In the genomic region with DNA sequence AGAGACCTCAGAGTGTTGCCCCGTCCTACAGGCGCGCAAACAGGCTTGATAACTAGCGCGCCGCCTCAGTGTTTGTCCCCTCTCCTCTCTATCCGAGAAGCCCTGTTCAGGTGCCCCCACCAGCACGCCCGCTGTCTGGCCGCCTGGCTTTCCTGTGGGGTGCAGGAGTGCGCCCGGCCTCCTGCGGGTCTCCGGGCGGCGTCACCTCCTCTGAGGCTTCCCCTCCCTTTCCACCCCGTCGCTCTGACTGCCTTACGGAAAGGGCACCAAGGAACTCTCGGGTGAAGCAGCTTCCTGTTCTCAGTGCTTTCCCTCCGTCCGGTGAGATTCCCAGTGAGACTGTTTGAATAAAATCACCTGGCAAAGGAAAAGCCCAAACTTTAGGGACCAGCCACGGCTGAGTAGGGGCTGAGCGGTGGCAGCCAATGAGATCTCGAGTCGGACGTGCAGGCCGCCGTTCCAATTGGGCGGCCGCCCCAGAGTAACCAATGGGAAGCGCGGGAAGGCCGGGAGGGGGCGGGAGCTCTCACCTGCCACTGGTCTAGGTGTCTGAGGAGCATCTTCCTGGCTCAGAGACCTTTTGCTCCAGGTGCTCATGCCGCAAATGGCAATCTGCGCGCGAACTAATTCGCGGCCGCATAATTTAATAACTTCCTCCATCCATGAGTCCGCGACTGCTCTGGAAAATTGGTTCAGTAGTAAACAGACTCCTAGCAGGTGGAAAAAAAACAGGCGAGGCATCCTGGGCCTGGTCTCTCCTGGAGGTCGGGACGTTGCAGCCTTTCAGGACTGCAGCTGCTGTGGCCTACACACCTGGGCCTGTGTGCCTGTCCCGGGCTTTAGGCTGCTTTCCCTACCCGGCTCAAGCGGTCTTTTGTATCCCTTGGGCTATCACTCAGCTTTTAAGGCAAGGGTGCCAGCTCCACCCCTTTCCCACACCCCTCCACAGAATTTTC, we compare ENCODE assay signal across 10 cellular contexts. TPM values are rescaled to one million over a fixed set of nuclear protein-coding genes. Genes with fewer than 3 reads are reported as not detected.
DNase-seq lines count a peak whose midpoint lies in the region; ATAC-seq, FAIRE-seq and TF ChIP-seq lines count a peak whose summit lies in the region.
"Not testable (repeated sequence)": the region's sequence is repeated elsewhere in the genome, so short reads cannot be mapped to it uniquely, and the experiment has no call there.
"Had no signal": no experiment of that assay in that cellular context is flagged by ENCODE, and none has a peak within 500 bp of the region (broad histone marks: within the 10 kb centered on the region; RNA-seq: fewer than 3 reads in every experiment).

A gene with protein sequence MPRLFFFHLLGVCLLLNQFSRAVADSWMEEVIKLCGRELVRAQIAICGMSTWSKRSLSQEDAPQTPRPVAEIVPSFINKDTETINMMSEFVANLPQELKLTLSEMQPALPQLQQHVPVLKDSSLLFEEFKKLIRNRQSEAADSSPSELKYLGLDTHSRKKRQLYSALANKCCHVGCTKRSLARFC (minus strand): TSS at position 877 of the 956 bp plus-strand sequence. CDS start 136 bp downstream, at position 741.

- not testable (repeated sequence) for H3K27ac ChIP-seq in IMR-90 (ENCODE audit: insufficient read depth, low read length); HepG2 (ENCODE audit: extremely low read length, insufficient read depth, low read length)

- peak; percentile 80 for FAIRE-seq in HepG2 (lab: Jason Lieb, UNC)

- H3K23ac ChIP-seq in IMR-90 (ENCODE audit: low read depth, low read length): not testable (repeated sequence)

- not testable (repeated sequence) for H3K9me3 ChIP-seq in IMR-90 (ENCODE audit: control insufficient read depth, insufficient read depth, low read length); HepG2 (ENCODE audit: low read length)

- not testable (repeated sequence) for H3K4ac ChIP-seq in IMR-90 (ENCODE audit: low read depth, low read length)

- not testable (repeated sequence) for H2BK5ac ChIP-seq in IMR-90 (ENCODE audit: low read depth, low read length, poor library complexity, severe bottlenecking)

- not testable (repeated sequence) for H3K56ac ChIP-seq in IMR-90 (ENCODE audit: extremely low read depth, insufficient read depth, low read length)

- H4K5ac ChIP-seq in IMR-90 (ENCODE audit: low read depth, low read length): not testable (repeated sequence)

- not testable (repeated sequence) for H2AK9ac ChIP-seq in IMR-90 (replicated peaks; ENCODE audit: low read depth, low read length, poor library complexity)

- not testable (repeated sequence) for H3K9ac ChIP-seq in IMR-90 (ENCODE audit: low read depth, low read length); HepG2 (ENCODE audit: insufficient read depth, low read depth, low read length)

- H3K4me1 ChIP-seq in IMR-90 (ENCODE audit: control insufficient read depth, insufficient read depth, low read length); HepG2 (ENCODE audit: insufficient read depth, low read length): not testable (repeated sequence)

- CTCF ChIA-PET in IMR-90 (lab: Yijun Ruan, JAX); activated CD4-positive, alpha-beta T cell treated with anti-CD3 and anti-CD28 coated beads for 36 hours (lab: Charles Lee); HepG2 (lab: Yijun Ruan, JAX; ENCODE audit: low intra/inter-chr PET ratio, low total read pairs): not testable (repeated sequence)

- DNase-seq in GM13976 (ENCODE audit: low spot score) (peak; percentile 20), cerebellar cortex (ENCODE audit: low spot score) (peak; percentile 28)
- not testable (repeated sequence) for DNase-seq in IMR-90; HepG2 (ENCODE audit: low spot score); stimulated activated naive CD8-positive, alpha-beta T cell treated with anti-CD3 and anti-CD28 coated beads, Interleukin-15, Interleukin-2, amounts not matched to agents 100 U/mL and 50 U/mL, for 24 hours
- peak; percentile 28 for DNase-seq in activated CD4-positive, alpha-beta T cell treated with anti-CD3 and anti-CD28 coated beads for 36 hours

- not testable (repeated sequence) for H4K91ac ChIP-seq in IMR-90 (ENCODE audit: insufficient read depth, low read depth, low read length)

- not testable (repeated sequence) for H2BK15ac ChIP-seq in IMR-90 (ENCODE audit: low read depth, low read length)

- not testable (repeated sequence) for H3K18ac ChIP-seq in IMR-90 (ENCODE audit: low read depth, low read length)

- H3K36me3 Mint-ChIP-seq in activated CD4-positive, alpha-beta T cell treated with anti-CD3 and anti-CD28 coated beads for 36 hours (ENCODE audit: low read depth): not testable (repeated sequence)

- no CpG with 5 or more reads among the region's 50 CpGs for WGBS in IMR-90 (ENCODE audit: extremely low coverage in 2 of 2, insufficient read length in 1 of 2), 2 experiments
- WGBS in HepG2 (ENCODE audit: low lambda C conversion rate): 61% methylated on average over 14 of the region's 50 CpGs

- ATAC-seq in GM21367 (IDR thresholded peaks at IDR 0.05; ENCODE audit: unreplicated experiment): peak; percentile 97
- ATAC-seq in HG02970 (IDR thresholded peaks at IDR 0.05; ENCODE audit: low FRiP score, unreplicated experiment): peak; percentile 96
- ATAC-seq in IMR-90 (ENCODE audit: low read depth): peak; percentile 100
- ATAC-seq in activated CD4-positive, alpha-beta T cell treated with anti-CD3 and anti-CD28 coated beads for 36 hours: peak; percentile 100
- peak; percentile 100 for ATAC-seq in HepG2
- ATAC-seq in stimulated activated naive CD8-positive, alpha-beta T cell treated with anti-CD3 and anti-CD28 coated beads, Interleukin-15, Interleukin-2, amounts not matched to agents 100 U/mL and 50 U/mL, for 24 hours: peak; percentile 99

- not testable (repeated sequence) for BruUV-seq in IMR-90 (replicated peaks; lab: Mats Ljungman, UMichigan); HepG2 (replicated peaks; lab: Mats Ljungman, UMichigan)

- H3K4me3 ChIP-seq in IMR-90 (ENCODE audit: insufficient read depth, low read depth, low read length); HepG2 (replicated peaks in 1 of 3; ENCODE audit: insufficient read depth in 1 of 3, low read depth in 2 of 3, low read length in 3 of 3): not testable (repeated sequence)

- H2BK120ac ChIP-seq in IMR-90 (ENCODE audit: low read depth, low read length): not testable (repeated sequence)

- not testable (repeated sequence) for H3K79me1 ChIP-seq in IMR-90 (ENCODE audit: low read depth in 1 of 2, low read length in 2 of 2)

- not testable (repeated sequence) for H2BK20ac ChIP-seq in IMR-90 (ENCODE audit: low read depth, low read length)

- not testable (repeated sequence) for H3K9me1 ChIP-seq in IMR-90 (ENCODE audit: insufficient read depth, low read length)

- dilution Hi-C loops in IMR-90 (cut with HindIII; ENCODE audit: low sequenced_read_pairs, unreplicated experiment): not testable (repeated sequence)

- H3K79me2 ChIP-seq in HepG2 (ENCODE audit: insufficient read depth, low read length): not testable (repeated sequence)

- in situ Hi-C loops in GM13976 (cut with MboI; ENCODE audit: low sequenced_read_pairs, unreplicated experiment); IMR-90 (cut with MboI; ENCODE audit: low sequenced_read_pairs); HepG2 (cut with HindIII; ENCODE audit: extremely low pct_ligation_motif_present, low pct_unique_long_range_greater_than_20kb): not testable (repeated sequence)

- not testable (repeated sequence) for TF ChIP-seq EP300 in HepG2 (IDR thresholded peaks at IDR 0.05; ENCODE audit: low read depth in 2 of 2, low read length in 2 of 2); HepG2 (CRISPR knock-in tag; IDR thresholded peaks at IDR 0.05; ENCODE audit: borderline replicate concordance)

- POLR2A ChIA-PET in IMR-90 (lab: Charles Lee; ENCODE audit: unreplicated experiment): interaction anchor here (0.6 kb wide), 1 partner anchor 29 kb away, joined by 3 read pairs; no protein-coding TSS in a partner anchor
- POLR2A ChIA-PET in activated CD4-positive, alpha-beta T cell treated with anti-CD3 and anti-CD28 coated beads for 36 hours (lab: Charles Lee): interaction anchor here (0.6 kb wide), 1 partner anchor 117 kb away, joined by 6 read pairs; no protein-coding TSS in a partner anchor
- POLR2A ChIA-PET in HepG2 (lab: Yijun Ruan, JAX): not testable (repeated sequence)

- peaks cover 22% of the 10 kb centered on the region for H3K4me1 Mint-ChIP-seq in activated CD4-positive, alpha-beta T cell treated with anti-CD3 and anti-CD28 coated beads for 36 hours

- H4K20me1 ChIP-seq in IMR-90 (ENCODE audit: insufficient read depth, low read length); HepG2 (ENCODE audit: insufficient read depth, low read length): not testable (repeated sequence)

- not testable (repeated sequence) for TF ChIP-seq RAD21 in IMR-90 (IDR thresholded peaks at IDR 0.05; ENCODE audit: low read length); HepG2 (CRISPR knock-in tag; IDR thresholded peaks at IDR 0.05)

- TF ChIP-seq POLR2A in IMR-90 (IDR thresholded peaks at IDR 0.05; ENCODE audit: low read depth, low read length); HepG2 (IDR thresholded peaks at IDR 0.05; ENCODE audit: insufficient read depth in 1 of 2, low read depth in 2 of 2, low read length in 2 of 2): not testable (repeated sequence)

- not testable (repeated sequence) for H3K27me3 Mint-ChIP-seq in activated CD4-positive, alpha-beta T cell treated with anti-CD3 and anti-CD28 coated beads for 36 hours

- H4K8ac ChIP-seq in IMR-90 (ENCODE audit: low read depth in 2 of 2, low read length in 2 of 2): not testable (repeated sequence)

- H3K9me3 Mint-ChIP-seq in activated CD4-positive, alpha-beta T cell treated with anti-CD3 and anti-CD28 coated beads for 36 hours (ENCODE audit: low read depth): not testable (repeated sequence)

- H2AFZ ChIP-seq in IMR-90 (replicated peaks; ENCODE audit: low read length, poor library complexity); HepG2 (ENCODE audit: low read length): not testable (repeated sequence)

- H3K4me2 ChIP-seq in IMR-90 (ENCODE audit: low read depth, low read length); HepG2 (ENCODE audit: low read depth, low read length): not testable (repeated sequence)

- H2AK5ac ChIP-seq in IMR-90 (ENCODE audit: low read depth, low read length): not testable (repeated sequence)

- peak within 1 kb of the TSS; percentile 61 for H3K4me3 Mint-ChIP-seq in activated CD4-positive, alpha-beta T cell treated with anti-CD3 and anti-CD28 coated beads for 36 hours

- H3K27me3 ChIP-seq in IMR-90 (ENCODE audit: control insufficient read depth, insufficient read depth, low read length): peaks cover 17% of the 10 kb centered on the region
- H3K27me3 ChIP-seq in HepG2 (ENCODE audit: control insufficient read depth in 1 of 2, insufficient read depth in 2 of 2, low read length in 2 of 2): not testable (repeated sequence)

- peak within 1 kb of the TSS; percentile 67 for H3K27ac Mint-ChIP-seq in activated CD4-positive, alpha-beta T cell treated with anti-CD3 and anti-CD28 coated beads for 36 hours

- intact Hi-C loops in IMR-90 (cut with micrococcal nuclease); HepG2 (cut with micrococcal nuclease; ENCODE audit: unreplicated experiment): not testable (repeated sequence)
- intact Hi-C loops in activated CD4-positive, alpha-beta T cell treated with anti-CD3 and anti-CD28 coated beads for 36 hours (cut with DNase I, micrococcal nuclease): loop anchor here (2.0 to 10.0 kb wide), 3 partner anchors 33 to 701 kb away; a partner anchor contains a TSS

- H3K36me3 ChIP-seq in IMR-90 (ENCODE audit: control insufficient read depth, insufficient read depth, low read length); HepG2 (replicated peaks in 1 of 2; ENCODE audit: control insufficient read depth in 1 of 2, insufficient read depth in 2 of 2, low read length in 2 of 2): not testable (repeated sequence)

- H3K14ac ChIP-seq in IMR-90 (replicated peaks; ENCODE audit: low read depth, low read length): not testable (repeated sequence)

- not testable (repeated sequence) for TF ChIP-seq CTCF in GM13976 (IDR thresholded peaks at IDR 0.05; ENCODE audit: borderline replicate concordance, control extremely low read depth, extremely low read depth, insufficient read depth, missing control alignments); IMR-90 (conservative IDR thresholded peaks at IDR 0.05; ENCODE audit: low read depth, low read length); HepG2 (CRISPR knock-in tag; IDR thresholded peaks at IDR 0.05)

RNA-seq across cellular contexts. Expression of the gene that starts here (rescaled TPM):
- total RNA-seq in IMR-90 (2012; rRNA removed) (not detected in 2 replicates), HepG2 (2016; rRNA removed; fragmentation: Illumina TruSeq; extraction: Trizol) (not detected in 2 replicates)
- polyA plus RNA-seq in IMR-90 (2012; rRNA removed) (not detected in 2 replicates), HepG2 (2011; rRNA removed) (not detected in 2 replicates)
- polyA plus RNA-seq in IMR-90 (2012; cell fraction: cytosol; rRNA removed): 0.08 TPM in 1 of 2 replicates, not detected in the other
- polyA plus RNA-seq in IMR-90 (2012; cell fraction: nucleus; rRNA removed; ENCODE audit: low replicate concordance): not detected in 2 replicates
- total RNA-seq in activated CD4-positive, alpha-beta T cell treated with anti-CD3 and anti-CD28 coated beads for 36 hours: 1 to 10 TPM; 4.9 to 6.9 TPM
- not detected in 2 replicates for total RNA-seq in HepG2 (2016; cell fraction: cytosol; rRNA removed; fragmentation: Illumina TruSeq; extraction: Trizol; ENCODE audit: low read depth)
- total RNA-seq in HepG2 (2016; cell fraction: insoluble cytoplasmic fraction; rRNA removed; fragmentation: Illumina TruSeq; extraction: Trizol): 0.17 TPM in 1 of 2 replicates, not detected in the other
- not detected in 2 replicates for total RNA-seq in HepG2 (2016; cell fraction: membrane; rRNA removed; fragmentation: Illumina TruSeq; extraction: Trizol)
- not detected in 2 replicates for total RNA-seq in HepG2 (2016; cell fraction: nucleus; rRNA removed; fragmentation: Illumina TruSeq; extraction: Trizol)
- polyA plus RNA-seq in HepG2 (2011; cell fraction: cytosol; rRNA removed): not detected in 2 replicates
- not detected in 2 replicates for polyA plus RNA-seq in HepG2 (2011; cell fraction: nucleus; rRNA removed)
- polyA plus RNA-seq in HepG2 (2012): not detected in 2 replicates
- polyA plus RNA-seq in HepG2 (2016; cell fraction: cytosol; fragmentation: Illumina TruSeq; extraction: Trizol; ENCODE audit: low read depth): not detected in 2 replicates
- polyA plus RNA-seq in HepG2 (2016; cell fraction: insoluble cytoplasmic fraction; fragmentation: Illumina TruSeq; extraction: Trizol; ENCODE audit: low read depth): not detected in 2 replicates
- not detected in 2 replicates for polyA plus RNA-seq in HepG2 (2016; cell fraction: membrane; fragmentation: Illumina TruSeq; extraction: Trizol; ENCODE audit: low read depth)
- polyA plus RNA-seq in HepG2 (2016; cell fraction: nucleus; fragmentation: Illumina TruSeq; extraction: Trizol; ENCODE audit: insufficient read depth, low read depth): not detected in 2 replicates
- not detected in 2 replicates for polyA minus RNA-seq in HepG2 (2011; rRNA and poly(A)+ RNA removed; ENCODE audit: low replicate concordance)
- not detected in 2 replicates for polyA minus RNA-seq in HepG2 (2011; cell fraction: cytosol; rRNA and poly(A)+ RNA removed)
- polyA minus RNA-seq in HepG2 (2011; cell fraction: nucleus; rRNA and poly(A)+ RNA removed): not detected in 2 replicates
- total RNA-seq: NCI-H460, transverse colon had no signal

Comparison
In these comparisons a context has a peak if more than half of its experiments do, and no peak if none do; other contexts are left out.
1. Peak in ATAC-seq in IMR-90; RNA of the gene not detected or under 1 TPM.
2. Peak in ATAC-seq in HepG2; RNA of the gene not detected or under 1 TPM.